ENCODE assay signal across 1 cellular context in genomic region chr13:74061939-74062595, GRCh38.
TF ChIP-seq lines count a peak whose summit lies in the region.

No MANE protein-coding gene starts in this region.

TF ChIP-seq in GM12878, 131 proteins besides CTCF, POLR2A, EP300 and RAD21 (continued from another document and continues in another):
- TF ChIP-seq ESRRA (IDR thresholded peaks at IDR 0.05; ENCODE audit: low read length), result no peak
- TF ChIP-seq TAF1 (IDR thresholded peaks at IDR 0.05; ENCODE audit: borderline replicate concordance, low read depth, low read length), result no peak
- TF ChIP-seq, protein P1, sequence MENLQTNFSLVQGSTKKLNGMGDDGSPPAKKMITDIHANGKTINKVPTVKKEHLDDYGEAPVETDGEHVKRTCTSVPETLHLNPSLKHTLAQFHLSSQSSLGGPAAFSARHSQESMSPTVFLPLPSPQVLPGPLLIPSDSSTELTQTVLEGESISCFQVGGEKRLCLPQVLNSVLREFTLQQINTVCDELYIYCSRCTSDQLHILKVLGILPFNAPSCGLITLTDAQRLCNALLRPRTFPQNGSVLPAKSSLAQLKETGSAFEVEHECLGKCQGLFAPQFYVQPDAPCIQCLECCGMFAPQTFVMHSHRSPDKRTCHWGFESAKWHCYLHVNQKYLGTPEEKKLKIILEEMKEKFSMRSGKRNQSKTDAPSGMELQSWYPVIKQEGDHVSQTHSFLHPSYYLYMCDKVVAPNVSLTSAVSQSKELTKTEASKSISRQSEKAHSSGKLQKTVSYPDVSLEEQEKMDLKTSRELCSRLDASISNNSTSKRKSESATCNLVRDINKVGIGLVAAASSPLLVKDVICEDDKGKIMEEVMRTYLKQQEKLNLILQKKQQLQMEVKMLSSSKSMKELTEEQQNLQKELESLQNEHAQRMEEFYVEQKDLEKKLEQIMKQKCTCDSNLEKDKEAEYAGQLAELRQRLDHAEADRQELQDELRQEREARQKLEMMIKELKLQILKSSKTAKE (IDR thresholded peaks at IDR 0.05; ENCODE audit: low read depth, poor library complexity, severe bottlenecking), result peak; percentile 29
- no peak for TF ChIP-seq BCL11A (IDR thresholded peaks at IDR 0.05; ENCODE audit: low read depth, low read length)
- no peak for TF ChIP-seq REST (IDR thresholded peaks at IDR 0.05; ENCODE audit: low read depth, low read length)
- no peak for TF ChIP-seq POLR2AphosphoS2 (IDR thresholded peaks at IDR 0.05; ENCODE audit: low read depth, low read length)
- TF ChIP-seq GABPA (IDR thresholded peaks at IDR 0.05; ENCODE audit: low read depth), result peak; percentile 37; the same call in 1 of the 2 replicates
- no peak for TF ChIP-seq MYC (IDR thresholded peaks at IDR 0.05; ENCODE audit: insufficient read depth, insufficient read length, insufficient replicate concordance, low read length, severe bottlenecking)
- TF ChIP-seq, protein P2, sequence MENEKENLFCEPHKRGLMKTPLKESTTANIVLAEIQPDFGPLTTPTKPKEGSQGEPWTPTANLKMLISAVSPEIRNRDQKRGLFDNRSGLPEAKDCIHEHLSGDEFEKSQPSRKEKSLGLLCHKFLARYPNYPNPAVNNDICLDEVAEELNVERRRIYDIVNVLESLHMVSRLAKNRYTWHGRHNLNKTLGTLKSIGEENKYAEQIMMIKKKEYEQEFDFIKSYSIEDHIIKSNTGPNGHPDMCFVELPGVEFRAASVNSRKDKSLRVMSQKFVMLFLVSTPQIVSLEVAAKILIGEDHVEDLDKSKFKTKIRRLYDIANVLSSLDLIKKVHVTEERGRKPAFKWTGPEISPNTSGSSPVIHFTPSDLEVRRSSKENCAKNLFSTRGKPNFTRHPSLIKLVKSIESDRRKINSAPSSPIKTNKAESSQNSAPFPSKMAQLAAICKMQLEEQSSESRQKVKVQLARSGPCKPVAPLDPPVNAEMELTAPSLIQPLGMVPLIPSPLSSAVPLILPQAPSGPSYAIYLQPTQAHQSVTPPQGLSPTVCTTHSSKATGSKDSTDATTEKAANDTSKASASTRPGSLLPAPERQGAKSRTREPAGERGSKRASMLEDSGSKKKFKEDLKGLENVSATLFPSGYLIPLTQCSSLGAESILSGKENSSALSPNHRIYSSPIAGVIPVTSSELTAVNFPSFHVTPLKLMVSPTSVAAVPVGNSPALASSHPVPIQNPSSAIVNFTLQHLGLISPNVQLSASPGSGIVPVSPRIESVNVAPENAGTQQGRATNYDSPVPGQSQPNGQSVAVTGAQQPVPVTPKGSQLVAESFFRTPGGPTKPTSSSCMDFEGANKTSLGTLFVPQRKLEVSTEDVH (IDR thresholded peaks at IDR 0.05; ENCODE audit: low read depth, partially characterized antibody), result no peak
- TF ChIP-seq RBBP5 (conservative IDR thresholded peaks at IDR 0.05), result no peak
- TF ChIP-seq FOXK2 (IDR thresholded peaks at IDR 0.05), result no peak
- no peak for TF ChIP-seq YBX1 (IDR thresholded peaks at IDR 0.05)
- TF ChIP-seq, protein P3, sequence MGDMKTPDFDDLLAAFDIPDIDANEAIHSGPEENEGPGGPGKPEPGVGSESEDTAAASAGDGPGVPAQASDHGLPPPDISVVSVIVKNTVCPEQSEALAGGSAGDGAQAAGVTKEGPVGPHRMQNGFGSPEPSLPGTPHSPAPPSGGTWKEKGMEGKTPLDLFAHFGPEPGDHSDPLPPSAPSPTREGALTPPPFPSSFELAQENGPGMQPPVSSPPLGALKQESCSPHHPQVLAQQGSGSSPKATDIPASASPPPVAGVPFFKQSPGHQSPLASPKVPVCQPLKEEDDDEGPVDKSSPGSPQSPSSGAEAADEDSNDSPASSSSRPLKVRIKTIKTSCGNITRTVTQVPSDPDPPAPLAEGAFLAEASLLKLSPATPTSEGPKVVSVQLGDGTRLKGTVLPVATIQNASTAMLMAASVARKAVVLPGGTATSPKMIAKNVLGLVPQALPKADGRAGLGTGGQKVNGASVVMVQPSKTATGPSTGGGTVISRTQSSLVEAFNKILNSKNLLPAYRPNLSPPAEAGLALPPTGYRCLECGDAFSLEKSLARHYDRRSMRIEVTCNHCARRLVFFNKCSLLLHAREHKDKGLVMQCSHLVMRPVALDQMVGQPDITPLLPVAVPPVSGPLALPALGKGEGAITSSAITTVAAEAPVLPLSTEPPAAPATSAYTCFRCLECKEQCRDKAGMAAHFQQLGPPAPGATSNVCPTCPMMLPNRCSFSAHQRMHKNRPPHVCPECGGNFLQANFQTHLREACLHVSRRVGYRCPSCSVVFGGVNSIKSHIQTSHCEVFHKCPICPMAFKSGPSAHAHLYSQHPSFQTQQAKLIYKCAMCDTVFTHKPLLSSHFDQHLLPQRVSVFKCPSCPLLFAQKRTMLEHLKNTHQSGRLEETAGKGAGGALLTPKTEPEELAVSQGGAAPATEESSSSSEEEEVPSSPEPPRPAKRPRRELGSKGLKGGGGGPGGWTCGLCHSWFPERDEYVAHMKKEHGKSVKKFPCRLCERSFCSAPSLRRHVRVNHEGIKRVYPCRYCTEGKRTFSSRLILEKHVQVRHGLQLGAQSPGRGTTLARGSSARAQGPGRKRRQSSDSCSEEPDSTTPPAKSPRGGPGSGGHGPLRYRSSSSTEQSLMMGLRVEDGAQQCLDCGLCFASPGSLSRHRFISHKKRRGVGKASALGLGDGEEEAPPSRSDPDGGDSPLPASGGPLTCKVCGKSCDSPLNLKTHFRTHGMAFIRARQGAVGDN (IDR thresholded peaks at IDR 0.05), result no peak
- no peak for TF ChIP-seq KDM1A (IDR thresholded peaks at IDR 0.05; ENCODE audit: borderline replicate concordance)
- TF ChIP-seq POLR2AphosphoS5 (IDR thresholded peaks at IDR 0.05; ENCODE audit: low read length), result no peak
- no peak for TF ChIP-seq TCF12 (IDR thresholded peaks at IDR 0.05; ENCODE audit: low read depth, low read length)
- TF ChIP-seq, protein P4, sequence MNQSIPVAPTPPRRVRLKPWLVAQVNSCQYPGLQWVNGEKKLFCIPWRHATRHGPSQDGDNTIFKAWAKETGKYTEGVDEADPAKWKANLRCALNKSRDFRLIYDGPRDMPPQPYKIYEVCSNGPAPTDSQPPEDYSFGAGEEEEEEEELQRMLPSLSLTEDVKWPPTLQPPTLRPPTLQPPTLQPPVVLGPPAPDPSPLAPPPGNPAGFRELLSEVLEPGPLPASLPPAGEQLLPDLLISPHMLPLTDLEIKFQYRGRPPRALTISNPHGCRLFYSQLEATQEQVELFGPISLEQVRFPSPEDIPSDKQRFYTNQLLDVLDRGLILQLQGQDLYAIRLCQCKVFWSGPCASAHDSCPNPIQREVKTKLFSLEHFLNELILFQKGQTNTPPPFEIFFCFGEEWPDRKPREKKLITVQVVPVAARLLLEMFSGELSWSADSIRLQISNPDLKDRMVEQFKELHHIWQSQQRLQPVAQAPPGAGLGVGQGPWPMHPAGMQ (IDR thresholded peaks at IDR 0.05; ENCODE audit: borderline replicate concordance), result no peak
- no peak for TF ChIP-seq SMAD5 (IDR thresholded peaks at IDR 0.05; ENCODE audit: low read depth)
- no peak; the same call in 1 of the 2 replicates for TF ChIP-seq FOXM1 (IDR thresholded peaks at IDR 0.05; ENCODE audit: low read depth, low read length)
- TF ChIP-seq, protein P5, sequence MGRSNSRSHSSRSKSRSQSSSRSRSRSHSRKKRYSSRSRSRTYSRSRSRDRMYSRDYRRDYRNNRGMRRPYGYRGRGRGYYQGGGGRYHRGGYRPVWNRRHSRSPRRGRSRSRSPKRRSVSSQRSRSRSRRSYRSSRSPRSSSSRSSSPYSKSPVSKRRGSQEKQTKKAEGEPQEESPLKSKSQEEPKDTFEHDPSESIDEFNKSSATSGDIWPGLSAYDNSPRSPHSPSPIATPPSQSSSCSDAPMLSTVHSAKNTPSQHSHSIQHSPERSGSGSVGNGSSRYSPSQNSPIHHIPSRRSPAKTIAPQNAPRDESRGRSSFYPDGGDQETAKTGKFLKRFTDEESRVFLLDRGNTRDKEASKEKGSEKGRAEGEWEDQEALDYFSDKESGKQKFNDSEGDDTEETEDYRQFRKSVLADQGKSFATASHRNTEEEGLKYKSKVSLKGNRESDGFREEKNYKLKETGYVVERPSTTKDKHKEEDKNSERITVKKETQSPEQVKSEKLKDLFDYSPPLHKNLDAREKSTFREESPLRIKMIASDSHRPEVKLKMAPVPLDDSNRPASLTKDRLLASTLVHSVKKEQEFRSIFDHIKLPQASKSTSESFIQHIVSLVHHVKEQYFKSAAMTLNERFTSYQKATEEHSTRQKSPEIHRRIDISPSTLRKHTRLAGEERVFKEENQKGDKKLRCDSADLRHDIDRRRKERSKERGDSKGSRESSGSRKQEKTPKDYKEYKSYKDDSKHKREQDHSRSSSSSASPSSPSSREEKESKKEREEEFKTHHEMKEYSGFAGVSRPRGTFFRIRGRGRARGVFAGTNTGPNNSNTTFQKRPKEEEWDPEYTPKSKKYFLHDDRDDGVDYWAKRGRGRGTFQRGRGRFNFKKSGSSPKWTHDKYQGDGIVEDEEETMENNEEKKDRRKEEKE (IDR thresholded peaks at IDR 0.05), result no peak
- TF ChIP-seq ZNF217 (IDR thresholded peaks at IDR 0.05), result no peak
- TF ChIP-seq KLF5 (IDR thresholded peaks at IDR 0.05; ENCODE audit: partially characterized antibody), result no peak
- no peak for TF ChIP-seq BRCA1 (IDR thresholded peaks at IDR 0.05; ENCODE audit: low read depth, low read length)
- TF ChIP-seq STAT3 (IDR thresholded peaks at IDR 0.05; ENCODE audit: low read depth, low read length), result no peak
- no peak for TF ChIP-seq ZBTB11 (CRISPR knock-in tag; IDR thresholded peaks at IDR 0.05)
- TF ChIP-seq ZNF592 (IDR thresholded peaks at IDR 0.05), result no peak
- no peak for TF ChIP-seq CREB1 (IDR thresholded peaks at IDR 0.05; ENCODE audit: low read depth)
- no peak for TF ChIP-seq ZBED1 (IDR thresholded peaks at IDR 0.05; ENCODE audit: borderline replicate concordance)
- no peak for TF ChIP-seq SPI1 (IDR thresholded peaks at IDR 0.05; ENCODE audit: borderline replicate concordance, insufficient read depth, low read depth, low read length)
- no peak for TF ChIP-seq LARP7 (IDR thresholded peaks at IDR 0.05)
- TF ChIP-seq NFIC (IDR thresholded peaks at IDR 0.05; ENCODE audit: low read depth, low read length), result peak; percentile 43; the same call in 1 of the 2 replicates
- peak; percentile 76 for TF ChIP-seq RUNX3 (IDR thresholded peaks at IDR 0.05; ENCODE audit: low read length)
